Comparison of ENCODE assay signal across 9 cellular contexts in genomic region chr20:57657537-57658446, GRCh38. TPM values are rescaled to one million over a fixed set of nuclear protein-coding genes. Genes with fewer than 3 reads are reported as not detected.
DNase-seq lines count a peak whose midpoint lies in the region; ATAC-seq lines count a peak whose summit lies in the region.
"Had no signal": no experiment of that assay in that cellular context is flagged by ENCODE, and none has a peak within 500 bp of the region (broad histone marks: within the 10 kb centered on the region; RNA-seq: fewer than 3 reads in every experiment).

No MANE protein-coding gene starts in this region.

- no peak overlapping the region for H2BK120ac ChIP-seq in mesenchymal stem cell (ENCODE audit: low read depth, low read length)

- no peaks in the 10 kb centered on the region for H3K27me3 Mint-ChIP-seq in stimulated activated naive CD8-positive, alpha-beta T cell treated with anti-CD3 and anti-CD28 coated beads, Interleukin-15, amount 100 ng/mL, for 72 hours

- no peak overlapping the region for H3K9ac ChIP-seq in mesenchymal stem cell (ENCODE audit: low read length)

- H3K9me3 Mint-ChIP-seq in stimulated activated naive CD8-positive, alpha-beta T cell treated with anti-CD3 and anti-CD28 coated beads, Interleukin-15, amount 100 ng/mL, for 72 hours: peaks cover 0 to 6% of the 10 kb centered on the region in 2 donors

- no peak overlapping the region for H2BK5ac ChIP-seq in mesenchymal stem cell (ENCODE audit: low read depth, low read length, poor library complexity, severe bottlenecking)

- 94% methylated on average over 36 of the region's 36 CpGs for whole genome bisulfite sequencing in mesenchymal stem cell

- no peak overlapping the region for H3K4me2 ChIP-seq in mesenchymal stem cell (ENCODE audit: low read length, poor library complexity, severe bottlenecking)

- no peak overlapping the region for H2AK5ac ChIP-seq in mesenchymal stem cell (ENCODE audit: low read length, severe bottlenecking)

- no peak overlapping the region for H2BK15ac ChIP-seq in mesenchymal stem cell (ENCODE audit: low read depth, poor library complexity, severe bottlenecking)

- no peak overlapping the region for H2BK12ac ChIP-seq in mesenchymal stem cell (ENCODE audit: low read length in 2 of 2)

- peaks cover 48% of the 10 kb centered on the region for H3K4me1 Mint-ChIP-seq in stimulated activated naive CD8-positive, alpha-beta T cell treated with anti-CD3 and anti-CD28 coated beads, Interleukin-15, amount 100 ng/mL, for 72 hours

- peak overlapping the region; percentile 66 to 70 for H3K4me3 Mint-ChIP-seq in stimulated activated naive CD8-positive, alpha-beta T cell treated with anti-CD3 and anti-CD28 coated beads, Interleukin-15, amount 100 ng/mL, for 72 hours

- H3K27me3 ChIP-seq in mesenchymal stem cell (ENCODE audit: control insufficient read depth in 1 of 2, insufficient read depth in 1 of 2, low read length in 2 of 2): no peaks in the 10 kb centered on the region
- H3K27me3 ChIP-seq: neutrophil had no signal

- H3K4ac ChIP-seq in mesenchymal stem cell (ENCODE audit: low read depth in 1 of 2, low read length in 2 of 2): no peak overlapping the region

- no peak overlapping the region for H3K18ac ChIP-seq in mesenchymal stem cell (ENCODE audit: low read depth in 1 of 2, low read length in 2 of 2)

- peak overlapping the region; percentile 90 to 93 for H3K27ac Mint-ChIP-seq in stimulated activated naive CD8-positive, alpha-beta T cell treated with anti-CD3 and anti-CD28 coated beads, Interleukin-15, amount 100 ng/mL, for 72 hours

- H3K27ac ChIP-seq in mesenchymal stem cell (ENCODE audit: low read length, poor library complexity, severe bottlenecking): no peak overlapping the region
- H3K27ac ChIP-seq: neutrophil had no signal

- H3K36me3 ChIP-seq in mesenchymal stem cell (ENCODE audit: control insufficient read depth in 1 of 2, insufficient read depth in 2 of 2, low read depth in 1 of 2, low read length in 2 of 2): peaks cover 0 to 64% of the 10 kb centered on the region in 2 experiments
- H3K36me3 ChIP-seq: neutrophil had no signal

- peaks cover 4% of the 10 kb centered on the region for H3K4me1 ChIP-seq in mesenchymal stem cell (ENCODE audit: control insufficient read depth, insufficient read depth, low read depth, low read length)

- no peaks in the 10 kb centered on the region for H3K9me3 ChIP-seq in mesenchymal stem cell (ENCODE audit: control insufficient read depth, low read length)
- H3K9me3 ChIP-seq: neutrophil had no signal

- ATAC-seq in stimulated activated naive CD8-positive, alpha-beta T cell treated with anti-CD3 and anti-CD28 coated beads, Interleukin-15, amount 100 ng/mL, for 72 hours: peak; percentile 85
- ATAC-seq in HG03378 (IDR thresholded peaks at IDR 0.05; ENCODE audit: unreplicated experiment): no peak

- H3K4me3 ChIP-seq in mesenchymal stem cell (ENCODE audit: insufficient read depth in 1 of 2, low read depth in 1 of 2, low read length in 2 of 2): no peak overlapping the region

- no peak overlapping the region for H3K14ac ChIP-seq in mesenchymal stem cell (ENCODE audit: low read length in 2 of 2)

- H4K91ac ChIP-seq in mesenchymal stem cell (ENCODE audit: low read length): no peak overlapping the region

- H2AFZ ChIP-seq in mesenchymal stem cell (ENCODE audit: low read depth, low read length): no peak overlapping the region

- no peak overlapping the region for H3K23ac ChIP-seq in mesenchymal stem cell (ENCODE audit: low read length in 2 of 2)

- no peak overlapping the region for H4K8ac ChIP-seq in mesenchymal stem cell (ENCODE audit: low read length)

- DNase-seq in NCI-H2029 treated with DMSO at 0.1 percent for 48 hours (lab: John Stamatoyannopoulos, UW) (peak; percentile 55), iPS-NIHi11 (ENCODE audit: low spot score) (peak; percentile 6), mesenchymal stem cell (no peak), globus pallidus (ENCODE audit: low spot score) (no peak), NCI-H526 (lab: John Stamatoyannopoulos, UW) (no peak)
- peak; percentile 39 to 49 for DNase-seq in activated T-cell treated with anti-CD3 and anti-CD28 coated beads, Interleukin-2, amount 50 U/mL, for 48 hours
- DNase-seq in stimulated activated naive CD8-positive, alpha-beta T cell treated with anti-CD3 and anti-CD28 coated beads, Interleukin-15, amount 100 ng/mL, for 72 hours: peak; percentile 39 to 59

- peaks cover 22% of the 10 kb centered on the region for H3K79me1 ChIP-seq in mesenchymal stem cell (replicated peaks; ENCODE audit: low read length, poor library complexity, severe bottlenecking)

RNA-seq across cellular contexts. Expression of gene ZBP1, which starts 37.6 kb away (rescaled TPM):
- not detected for polyA plus RNA-seq in mesenchymal stem cell (2013, experiment 1 of 2)
- not detected for polyA plus RNA-seq in mesenchymal stem cell (2013, experiment 2 of 2)

RNA-seq across cellular contexts. Expression of gene PMEPA1, which starts 52.0 kb away (rescaled TPM):
- polyA plus RNA-seq in mesenchymal stem cell (2013, experiment 1 of 2): 6.5 TPM
- 5.8 TPM for polyA plus RNA-seq in mesenchymal stem cell (2013, experiment 2 of 2)

Comparison
In these comparisons a context has a peak if more than half of its experiments do, and no peak if none do; other contexts are left out.
1. DNase-seq: peak in NCI-H2029 treated with DMSO at 0.1 percent for 48 hours (single experiment), activated T-cell treated with anti-CD3 and anti-CD28 coated beads, Interleukin-2, amount 50 U/mL, for 48 hours (2 of 2), iPS-NIHi11 (single experiment) and stimulated activated naive CD8-positive, alpha-beta T cell treated with anti-CD3 and anti-CD28 coated beads, Interleukin-15, amount 100 ng/mL, for 72 hours (2 of 2); none in mesenchymal stem cell (single experiment), globus pallidus (single experiment) and NCI-H526 (0 of 2).